In genomic region chr7:139743267-139743966, GRCh38 we compare ENCODE assay signal across 1 cellular context.
TF ChIP-seq lines count a peak whose summit lies in the region.

No MANE protein-coding gene starts in this region.

TF ChIP-seq in GM12878, 131 proteins besides CTCF, POLR2A, EP300 and RAD21 (continued from another document):
- TF ChIP-seq USF1 (IDR thresholded peaks at IDR 0.05; ENCODE audit: borderline replicate concordance, extremely low read length, insufficient read depth, low read depth, low read length) = no peak
- TF ChIP-seq IKZF1 (conservative IDR thresholded peaks at IDR 0.05) = no peak
- no peak for TF ChIP-seq TARDBP (IDR thresholded peaks at IDR 0.05; ENCODE audit: borderline replicate concordance)
- no peak for TF ChIP-seq SPI1 (IDR thresholded peaks at IDR 0.05; ENCODE audit: borderline replicate concordance, insufficient read depth, low read depth, low read length)
- TF ChIP-seq USF2 (IDR thresholded peaks at IDR 0.05; ENCODE audit: borderline replicate concordance, low read depth, low read length) = no peak
- TF ChIP-seq ZNF384 (IDR thresholded peaks at IDR 0.05; ENCODE audit: borderline replicate concordance, low read depth, low read length) = no peak
- no peak for TF ChIP-seq BCLAF1 (IDR thresholded peaks at IDR 0.05)
- no peak for TF ChIP-seq ZBED1 (IDR thresholded peaks at IDR 0.05; ENCODE audit: borderline replicate concordance)
